ENCODE assay signal across 7 cellular contexts in genomic region chr3:101779047-101779807, GRCh38.
DNase-seq lines count a peak whose midpoint lies in the region; ATAC-seq, FAIRE-seq and TF ChIP-seq lines count a peak whose summit lies in the region.

Gene NXPE3, plus strand, starts transcription at chr3:101779211. Its CDS starts 6,386 bp downstream, at chr3:101785597.

- TF ChIP-seq CTCF in astrocyte of the cerebellum (IDR thresholded peaks at IDR 0.05; ENCODE audit: low read depth, low read length, missing control alignments) = no peak
- TF ChIP-seq CTCF in retinal pigment epithelial cell (conservative IDR thresholded peaks at IDR 0.05; ENCODE audit: low read depth, low read length) = no peak

- peak within 1 kb of the TSS; percentile 58 for H3K4me3 ChIP-seq in astrocyte of the cerebellum (ENCODE audit: low read depth, low read length)
- peak within 1 kb of the TSS; percentile 83 for H3K4me3 ChIP-seq in retinal pigment epithelial cell (ENCODE audit: low read length)

- in situ Hi-C loops in astrocyte of the cerebellum (cut with HindIII; ENCODE audit: low sequenced_read_pairs) = no loop called here

- FAIRE-seq in GM18507 (lab: Jason Lieb, UNC) = peak; percentile 80

- ATAC-seq in HG02970 (IDR thresholded peaks at IDR 0.05; ENCODE audit: low FRiP score, unreplicated experiment) = peak; percentile 90

- peak; percentile 73 for DNase-seq in GM18507 (ENCODE audit: extremely low spot score, insufficient read length, low read depth)
- DNase-seq in NCI-H187 treated with DMSO at 0.1 percent for 48 hours (lab: John Stamatoyannopoulos, UW) = peak; percentile 4
- peak; percentile 88 for DNase-seq in T-helper 22 cell (ENCODE audit: low read depth)
- peak; percentile 9 for DNase-seq in astrocyte of the cerebellum (ENCODE audit: low read depth)
- DNase-seq in hippocampal formation (lab: John Stamatoyannopoulos, UW) = peak; percentile 92 to 94
- DNase-seq in retinal pigment epithelial cell (ENCODE audit: low read depth) = peak; percentile 27

Comparison
In these comparisons a context has a peak if more than half of its experiments do, and no peak if none do; other contexts are left out.
1. Peak in every context shown above with its lines: DNase-seq, ATAC-seq and H3K4me3 ChIP-seq.
2. DNase-seq: peak in every context shown above with its lines; median percentile 93 in hippocampal formation; 88 in T-helper 22 cell; 73 in GM18507; 27 in retinal pigment epithelial cell; 9 in astrocyte of the cerebellum; 4 in NCI-H187 treated with DMSO at 0.1 percent for 48 hours.